ENCODE assay signal across 2 cellular contexts in genomic region chr19:49074869-49075268, GRCh38.
A peak's percentile ranks its signal among the peaks of the same experiment; 100 is the strongest.
TF ChIP-seq lines count a peak whose summit lies in the region.

No MANE protein-coding gene starts in this region.

TF ChIP-seq in SK-N-SH, 30 proteins besides CTCF, POLR2A, EP300 and RAD21:
- TF ChIP-seq SMC3 (IDR thresholded peaks at IDR 0.05; ENCODE audit: low read depth, low read length), result peak; percentile 56

TF ChIP-seq in K562, 482 proteins besides CTCF, POLR2A, EP300 and RAD21:
- TF ChIP-seq MAZ (CRISPR knock-in tag; conservative IDR thresholded peaks at IDR 0.05 in 1 of 2, IDR thresholded peaks at IDR 0.05 in 1 of 2) (0 out of 4 replicates have a peak, but pooled peaks of 1 of the 2 experiments have one; percentile 24), STAG1 (CRISPR knock-in tag; IDR thresholded peaks at IDR 0.05; ENCODE audit: borderline replicate concordance) (peak; percentile 56; the same call in 1 of the 2 replicates), SMC3 (conservative IDR thresholded peaks at IDR 0.05; ENCODE audit: insufficient read depth, low read depth, low read length) (0 out of 2 replicates have a peak, but pooled peaks have one; percentile 5), CREM (IDR thresholded peaks at IDR 0.05; ENCODE audit: low read depth) (0 out of 2 replicates have a peak, but pooled peaks have one; percentile 20), DEAF1 (CRISPR knock-in tag; IDR thresholded peaks at IDR 0.05) (peak; percentile 60; the same call in 1 of the 2 replicates), ZBTB33 (CRISPR knock-in tag; IDR thresholded peaks at IDR 0.05) (peak; percentile 58; the same call in 1 of the 2 replicates)
